ENCODE assay signal across 21 cellular contexts in genomic region chr17:33838281-33838680, GRCh38.
"Had no signal": no experiment of that assay in that cellular context is flagged by ENCODE, and none has a peak within 500 bp of the region (broad histone marks: within the 10 kb centered on the region; RNA-seq: fewer than 3 reads in every experiment).

No MANE protein-coding gene starts in this region.

- H3K9me3 ChIP-seq: esophagus muscularis mucosa, gastroesophageal sphincter, mucosa of descending colon, neutrophil, right atrium auricular region, tibial artery, upper lobe of left lung, vagina had no signal

- ATAC-seq: gastroesophageal sphincter; left lobe of liver; mucosa of descending colon; naive thymus-derived CD8-positive, alpha-beta T cell; stimulated activated memory B cell treated with anti-CD40 and anti-IgM and Interleukin-4, amounts not matched to agents 10 μg/mL and 1 μg/mL and 100 μg/mL, for 72 hours had no signal

- H3K36me3 ChIP-seq: esophagus muscularis mucosa, gastroesophageal sphincter, neutrophil, right atrium auricular region, tibial artery, upper lobe of left lung, vagina had no signal

- H3K4me3 ChIP-seq: coronary artery, esophagus muscularis mucosa, gastroesophageal sphincter, mucosa of descending colon, right atrium auricular region, smooth muscle cell, tibial artery, upper lobe of left lung, vagina had no signal

- H3K4me1 ChIP-seq: esophagus muscularis mucosa, gastroesophageal sphincter, right atrium auricular region, tibial artery, upper lobe of left lung, vagina had no signal

- FAIRE-seq: endothelial cell of umbilical vein, kidney had no signal

- DNase-seq: effector CD4-positive, alpha-beta T cell; endodermal cell; glutamatergic neuron; kidney; mammary epithelial cell; mucosa of descending colon; naive thymus-derived CD8-positive, alpha-beta T cell; posterior cingulate gyrus; stimulated activated CD4-positive, alpha-beta T cell treated with anti-CD3 and anti-CD28 coated beads, Interleukin-4, amount 100 ng/mL, for 1 hour; tibial artery; upper lobe of left lung had no signal

- H3K27ac ChIP-seq: coronary artery, esophagus muscularis mucosa, gastroesophageal sphincter, neutrophil, right atrium auricular region, tibial artery, upper lobe of left lung, vagina had no signal

- H3K27me3 ChIP-seq: right atrium auricular region, upper lobe of left lung, vagina had no signal

- H3K4me2 ChIP-seq: smooth muscle cell had no signal
